5 cellular contexts compared by ENCODE assay signal in genomic region chr7:105527737-105528136, GRCh38. TPM values are rescaled to one million over a fixed set of nuclear protein-coding genes. Genes with fewer than 3 reads are reported as not detected.
"Had no signal": no experiment of that assay in that cellular context is flagged by ENCODE, and none has a peak within 500 bp of the region (broad histone marks: within the 10 kb centered on the region; RNA-seq: fewer than 3 reads in every experiment).

No MANE protein-coding gene starts in this region.

RNA-seq across cellular contexts. Expression of gene EFCAB10, which starts 53.6 kb away (rescaled TPM):
- total RNA-seq: HT-29, HT1080, IMR-90 had no signal
- polyA plus RNA-seq: HepG2, IgD-negative memory B cell, IMR-90 had no signal
